ENCODE assay signal across 8 cellular contexts in the genomic region with DNA sequence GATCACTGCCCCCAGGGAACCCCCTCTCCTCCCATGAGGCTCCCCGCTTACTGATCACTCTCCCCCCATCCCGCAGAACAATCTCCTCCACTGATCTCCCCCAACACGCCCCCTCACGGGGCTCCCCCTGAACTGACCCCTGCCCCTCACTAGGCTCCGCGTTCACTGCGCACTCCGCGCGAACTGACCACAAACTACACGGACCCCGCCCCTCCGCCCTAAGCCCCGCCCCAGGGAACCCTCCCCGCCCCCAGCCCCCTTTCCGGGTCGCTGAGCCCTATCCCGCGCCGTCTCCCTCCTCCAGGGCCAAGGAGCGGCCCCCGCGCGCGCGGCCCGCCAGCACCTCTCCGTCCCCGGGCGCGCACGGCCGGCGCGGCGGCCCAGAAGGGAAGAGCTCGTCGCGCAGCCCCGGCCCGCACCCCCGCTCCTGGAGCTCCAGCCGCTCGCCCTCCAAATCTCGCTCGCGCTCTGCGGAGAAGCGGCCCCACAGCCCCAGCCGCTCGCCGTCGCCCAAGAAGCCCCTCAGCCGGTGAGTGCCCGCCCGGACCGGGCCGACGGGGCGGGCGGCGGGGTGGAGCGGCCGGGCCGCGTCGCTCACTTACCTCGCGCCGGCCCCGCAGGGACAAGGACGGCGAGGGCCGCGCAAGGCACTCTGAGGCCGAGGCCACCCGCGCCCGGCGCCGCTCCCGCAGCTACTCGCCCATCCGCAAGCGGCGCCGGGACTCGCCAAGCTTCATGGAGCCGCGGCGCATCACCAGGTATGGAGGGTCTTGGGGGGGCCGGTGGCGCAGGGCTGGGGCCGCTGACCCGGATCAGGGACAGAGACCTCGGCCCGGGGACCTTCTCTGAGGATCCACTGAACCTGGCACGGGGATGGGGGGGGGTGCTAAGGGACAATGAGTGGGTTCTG. TPM values are rescaled to one million over a fixed set of nuclear protein-coding genes. Genes with fewer than 3 reads are reported as not detected.
DNase-seq lines count a peak whose midpoint lies in the region; ATAC-seq and TF ChIP-seq lines count a peak whose summit lies in the region.

No MANE protein-coding gene starts in this region.

- no peak overlapping the region for H3K27ac Mint-ChIP-seq in CD14-positive monocyte

- TF ChIP-seq POLR2A in esophagus squamous epithelium (IDR thresholded peaks at IDR 0.05): no peak

- H3K4me1 Mint-ChIP-seq in CD14-positive monocyte: peaks cover 14% of the 10 kb centered on the region

- no peak for DNase-seq in CD14-positive monocyte (ENCODE audit: low spot score)
- DNase-seq in SK-MEL-5 (ENCODE audit: low read depth, low spot score): peak; percentile 55
- DNase-seq in esophagus squamous epithelium (lab: John Stamatoyannopoulos, UW): no peak
- DNase-seq in omental fat pad (ENCODE audit: low spot score): no peak
- no peak for DNase-seq in cerebellar cortex (ENCODE audit: low spot score)
- DNase-seq in C1 segment of cervical spinal cord (lab: John Stamatoyannopoulos, UW): no peak

- ATAC-seq in omental fat pad (ENCODE audit: low FRiP score) (peak; percentile 67), GM18519 (IDR thresholded peaks at IDR 0.05; ENCODE audit: low FRiP score, unreplicated experiment) (no peak), HG03439 (IDR thresholded peaks at IDR 0.05; ENCODE audit: unreplicated experiment) (no peak)

- peak overlapping the region; percentile 60 to 69 (median 63) for H3K27ac ChIP-seq in esophagus squamous epithelium

- H3K4me1 ChIP-seq in esophagus squamous epithelium: peaks cover 10 to 34% (median 14%) of the 10 kb centered on the region in 3 donors

- H3K36me3 Mint-ChIP-seq in CD14-positive monocyte: peaks cover 7 to 11% of the 10 kb centered on the region in 2 donors

- intact Hi-C loops in CD14-positive monocyte (cut with micrococcal nuclease) (no loop called here), esophagus squamous epithelium (cut with DNase I) (no loop called here)

- TF ChIP-seq CTCF in CD14-positive monocyte (IDR thresholded peaks at IDR 0.05): no peak
- TF ChIP-seq CTCF in esophagus squamous epithelium (IDR thresholded peaks at IDR 0.05): no peak
- TF ChIP-seq CTCF in omental fat pad (IDR thresholded peaks at IDR 0.05): no peak

- no peaks in the 10 kb centered on the region for H3K9me3 ChIP-seq in esophagus squamous epithelium

- H3K4me3 ChIP-seq in esophagus squamous epithelium: peak overlapping the region; percentile 53 to 77 (median 70)

- 0% methylated on average over 3 of the region's 98 CpGs; no CpG with 5 or more reads in 1 of the 2 donors for WGBS in esophagus squamous epithelium, 2 donors

- in situ Hi-C loops in SK-MEL-5 (cut with HindIII; ENCODE audit: low pct_unique_long_range_greater_than_20kb, low sequenced_read_pairs): no loop called here

- peak overlapping the region; percentile 56 to 91 for H3K4me3 Mint-ChIP-seq in CD14-positive monocyte

- H3K27me3 Mint-ChIP-seq in CD14-positive monocyte (ENCODE audit: low read depth in 3 of 3): peaks cover 67 to 73% (median 69%) of the 10 kb centered on the region in 3 donors

- H3K27me3 ChIP-seq in esophagus squamous epithelium: peaks cover 0 to 58% (median 0%) of the 10 kb centered on the region in 4 donors

- H3K9me3 Mint-ChIP-seq in CD14-positive monocyte: peaks cover 0 to 16% (median 9%) of the 10 kb centered on the region in 7 donors

- peaks cover 0 to 16% (median 0%) of the 10 kb centered on the region in 3 donors for H3K36me3 ChIP-seq in esophagus squamous epithelium

RNA-seq across cellular contexts. Expression of a gene that starts 19.9 kb away (rescaled TPM):
- 1 to 10 TPM; 8.3 to 8.9 TPM for polyA plus RNA-seq in CD14-positive monocyte
- total RNA-seq in SK-MEL-5 (2014; rRNA removed; shearing (Covaris generic)): 84.7 and 92.2 TPM in 2 replicates
- polyA plus RNA-seq in SK-MEL-5 (2015; cell fraction: cytosol; rRNA removed): 925 and 1,406 TPM in 2 replicates
- polyA plus RNA-seq in SK-MEL-5 (2015; cell fraction: nucleus; rRNA removed): 91.6 and 136 TPM in 2 replicates
- total RNA-seq in esophagus squamous epithelium (1,000 to 10,000 TPM; 2,415 to 6,888 (median 3,249) TPM), omental fat pad (100 to 1,000 TPM; 178 to 353 (median 267) TPM)

Comparison
In these comparisons a context has a peak if more than half of its experiments do, and no peak if none do; other contexts are left out.
1. RNA of a gene that starts 19.9 kb away (total RNA-seq): 2,415 to 6,888 TPM in esophagus squamous epithelium; 178 to 353 TPM in omental fat pad and 84.7 to 92.2 TPM in SK-MEL-5; every median in the first group is over 4 times any median in the second.